21 cellular contexts compared by ENCODE assay signal in the genomic region with DNA sequence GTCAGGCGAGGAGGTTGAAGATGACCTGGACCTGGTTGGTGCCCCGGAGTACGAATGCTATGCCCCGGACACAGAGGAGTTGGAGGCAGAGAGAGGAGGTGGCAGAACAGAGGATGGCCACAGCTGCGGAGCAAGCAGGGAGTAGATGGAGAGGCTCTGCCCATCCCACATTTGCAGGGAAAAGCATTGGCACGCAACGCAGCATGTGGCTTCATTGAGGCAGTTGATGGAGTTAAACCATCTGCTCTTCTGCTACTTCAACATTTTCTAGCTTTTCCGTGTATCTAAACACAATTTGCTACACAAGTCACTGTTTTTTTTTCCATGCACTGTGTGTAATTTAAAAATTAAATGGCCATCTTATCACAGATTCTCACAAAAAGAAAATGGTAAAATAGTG. TPM values are rescaled to one million over a fixed set of nuclear protein-coding genes. Genes with fewer than 3 reads are reported as not detected.
A peak's percentile ranks its signal among the peaks of the same experiment; 100 is the strongest.
DNase-seq lines count a peak whose midpoint lies in the region; ATAC-seq and TF ChIP-seq lines count a peak whose summit lies in the region.
"Had no signal": no experiment of that assay in that cellular context is flagged by ENCODE, and none has a peak within 500 bp of the region (broad histone marks: within the 10 kb centered on the region; RNA-seq: fewer than 3 reads in every experiment).

No MANE protein-coding gene starts in this region.

- no peak for TF ChIP-seq POLR2A in heart left ventricle (IDR thresholded peaks at IDR 0.05)

- WGBS in heart left ventricle, 4 donors = 92 to 95% (median 94%) methylated on average over 8 of the region's 8 CpGs

- TF ChIP-seq CTCF in heart left ventricle (IDR thresholded peaks at IDR 0.05) = no peak

- no peak overlapping the region for H3K4me3 ChIP-seq in heart left ventricle
- H3K4me3 ChIP-seq: A549; BLaER1 treated with 17β-estradiol and CSF1 and Interleukin-3, amounts not matched to agents 10 nM and 100 nM; GM23248 had no signal

- H3K36me3 ChIP-seq in heart left ventricle = peaks cover 0 to 49% (median 35%) of the 10 kb centered on the region in 9 donors

- no peak overlapping the region for H3K4me3 Mint-ChIP-seq in stimulated activated naive B cell treated with anti-CD40 and anti-IgM and Interleukin-4, amounts not matched to agents 10 μg/mL and 1 μg/mL and 100 μg/mL, for 72 hours
- H3K4me3 Mint-ChIP-seq: B cell; CD8-positive, alpha-beta T cell had no signal

- H3K4me1 ChIP-seq in heart left ventricle = no peaks in the 10 kb centered on the region
- H3K4me1 ChIP-seq: A549; BLaER1 treated with 17β-estradiol and CSF1 and Interleukin-3, amounts not matched to agents 10 nM and 100 nM had no signal

- ATAC-seq in stimulated activated naive B cell treated with anti-CD40 and anti-IgM and Interleukin-4, amounts not matched to agents 10 μg/mL and 1 μg/mL and 100 μg/mL, for 72 hours (replicated peaks) = no peak
- ATAC-seq in heart left ventricle = no peak
- ATAC-seq: A549; CD8-positive, alpha-beta T cell had no signal

- H3K4me1 Mint-ChIP-seq in stimulated activated naive B cell treated with anti-CD40 and anti-IgM and Interleukin-4, amounts not matched to agents 10 μg/mL and 1 μg/mL and 100 μg/mL, for 72 hours = peaks cover 0 to 2% of the 10 kb centered on the region in 2 donors
- H3K4me1 Mint-ChIP-seq: B cell had no signal

- intact Hi-C loops in heart left ventricle (cut with DNase I) = no loop called here

- H3K27ac Mint-ChIP-seq in stimulated activated naive B cell treated with anti-CD40 and anti-IgM and Interleukin-4, amounts not matched to agents 10 μg/mL and 1 μg/mL and 100 μg/mL, for 72 hours = peak overlapping the region; percentile 51
- H3K27ac Mint-ChIP-seq: B cell; CD8-positive, alpha-beta T cell had no signal

- H3K27me3 ChIP-seq in heart left ventricle = no peaks in the 10 kb centered on the region
- H3K27me3 ChIP-seq: BLaER1 treated with 17β-estradiol and CSF1 and Interleukin-3, amounts not matched to agents 10 nM and 100 nM had no signal

- H3K36me3 Mint-ChIP-seq in stimulated activated naive B cell treated with anti-CD40 and anti-IgM and Interleukin-4, amounts not matched to agents 10 μg/mL and 1 μg/mL and 100 μg/mL, for 72 hours = peaks cover 57 to 82% of the 10 kb centered on the region in 2 donors

- H3K9me3 ChIP-seq in heart left ventricle = peaks cover 0 to 3% (median 0%) of the 10 kb centered on the region in 12 donors

- peak; percentile 44 for DNase-seq in activated CD8-positive, alpha-beta memory T cell treated with anti-CD3 and anti-CD28 coated beads for 24 hours
- DNase-seq in activated CD8-positive, alpha-beta memory T cell treated with anti-CD3 and anti-CD28 coated beads, Interleukin-2, amount 50 U/mL, for 4 hours = no peak
- DNase-seq in NCI-H1694 treated with DMSO at 0.1 percent for 48 hours (lab: John Stamatoyannopoulos, UW) = peak; percentile 78
- peak; percentile 50 for DNase-seq in cerebellum (ENCODE audit: low spot score)
- DNase-seq in stimulated activated naive B cell treated with anti-CD40 and anti-IgM and Interleukin-4, amounts not matched to agents 10 μg/mL and 1 μg/mL and 100 μg/mL, for 72 hours = no peak
- no peak for DNase-seq in AML-193 (lab: John Stamatoyannopoulos, UW)
- no peak for DNase-seq in putamen (ENCODE audit: low spot score)
- no peak for DNase-seq in heart left ventricle
- DNase-seq: Calu3; CD8-positive, alpha-beta T cell; DMS 273 treated with DMSO at 0.1 percent for 48 hours; DMS53; DND-41; EL; GM23248; HCEC 1CT; IMR-90 had no signal

- peaks cover 3 to 5% of the 10 kb centered on the region in 2 donors for H3K9me3 Mint-ChIP-seq in stimulated activated naive B cell treated with anti-CD40 and anti-IgM and Interleukin-4, amounts not matched to agents 10 μg/mL and 1 μg/mL and 100 μg/mL, for 72 hours
- H3K9me3 Mint-ChIP-seq: CD8-positive, alpha-beta T cell had no signal

- no peaks in the 10 kb centered on the region for H3K27me3 Mint-ChIP-seq in stimulated activated naive B cell treated with anti-CD40 and anti-IgM and Interleukin-4, amounts not matched to agents 10 μg/mL and 1 μg/mL and 100 μg/mL, for 72 hours
- H3K27me3 Mint-ChIP-seq: B cell had no signal

- no peak overlapping the region for H3K27ac ChIP-seq in heart left ventricle
- H3K27ac ChIP-seq: 22Rv1; A549; BLaER1 treated with 17β-estradiol and CSF1 and Interleukin-3, amounts not matched to agents 10 nM and 100 nM; GM23248 had no signal

RNA-seq across cellular contexts. Expression of a gene that starts 11.8 kb away (rescaled TPM):
- total RNA-seq in cerebellum (63.1 TPM), heart left ventricle (10 to 100 TPM; 15.5 to 32.2 (median 21.6) TPM)
- 10 to 100 TPM; 15.7 to 22.8 TPM for polyA plus RNA-seq in heart left ventricle

RNA-seq across cellular contexts. Expression of a gene that starts 57.6 kb away (rescaled TPM):
- total RNA-seq in cerebellum (34.5 TPM), heart left ventricle (100 to 1,000 TPM in 2 of 9 donors, 10 to 100 TPM in 7; 35.2 to 113 (median 90.9) TPM)
- polyA plus RNA-seq in heart left ventricle = 100 to 1,000 TPM in 1 of 2 donors, 10 to 100 TPM in 1; 94.6 to 139 TPM

Comparison
In these comparisons a context has a peak if more than half of its experiments do, and no peak if none do; other contexts are left out.
1. DNase-seq: peak in activated CD8-positive, alpha-beta memory T cell treated with anti-CD3 and anti-CD28 coated beads for 24 hours (single experiment), NCI-H1694 treated with DMSO at 0.1 percent for 48 hours (single experiment) and cerebellum (single experiment); none in activated CD8-positive, alpha-beta memory T cell treated with anti-CD3 and anti-CD28 coated beads, Interleukin-2, amount 50 U/mL, for 4 hours (single experiment), stimulated activated naive B cell treated with anti-CD40 and anti-IgM and Interleukin-4, amounts not matched to agents 10 μg/mL and 1 μg/mL and 100 μg/mL, for 72 hours (single experiment), AML-193 (0 of 2), putamen (single experiment) and heart left ventricle (0 of 5).